In genomic region chr1:67336157-67336556, GRCh38 we compare ENCODE assay signal across 1 cellular context.
TF ChIP-seq lines count a peak whose summit lies in the region.

No MANE protein-coding gene starts in this region.

TF ChIP-seq in HepG2, 621 proteins besides CTCF, POLR2A, EP300 and RAD21:
- no peak for TF ChIP-seq USF2 (IDR thresholded peaks at IDR 0.05; ENCODE audit: low read depth, low read length)
- TF ChIP-seq USF2 (CRISPR knock-in tag; IDR thresholded peaks at IDR 0.05; ENCODE audit: borderline replicate concordance), result no peak
- no peak for TF ChIP-seq NPAS2 (CRISPR knock-in tag; IDR thresholded peaks at IDR 0.05; ENCODE audit: borderline replicate concordance)
- no peak for TF ChIP-seq PHF20 (CRISPR knock-in tag; IDR thresholded peaks at IDR 0.05)
- TF ChIP-seq DMAP1 (CRISPR knock-in tag; IDR thresholded peaks at IDR 0.05), result no peak
- TF ChIP-seq ZFP41 (CRISPR knock-in tag; IDR thresholded peaks at IDR 0.05; ENCODE audit: borderline replicate concordance), result no peak
- no peak for TF ChIP-seq ZNF24 (IDR thresholded peaks at IDR 0.05)
- TF ChIP-seq THRA (CRISPR knock-in tag; IDR thresholded peaks at IDR 0.05; ENCODE audit: borderline replicate concordance), result no peak
- no peak for TF ChIP-seq KMT2B (CRISPR knock-in tag; IDR thresholded peaks at IDR 0.05)
- no peak for TF ChIP-seq RNF2 (conservative IDR thresholded peaks at IDR 0.05; ENCODE audit: low read depth)
- TF ChIP-seq ZBTB21 (CRISPR knock-in tag; IDR thresholded peaks at IDR 0.05), result no peak
- TF ChIP-seq NR0B2 (CRISPR knock-in tag; IDR thresholded peaks at IDR 0.05), result no peak
- no peak for TF ChIP-seq KDM1A (CRISPR knock-in tag; IDR thresholded peaks at IDR 0.05)
TF ChIP-seq in HepG2: peak in this region for 0.
